11 cellular contexts compared by ENCODE assay signal in genomic region chr7:108097703-108098102, GRCh38. TPM values are rescaled to one million over a fixed set of nuclear protein-coding genes. Genes with fewer than 3 reads are reported as not detected.
DNase-seq lines count a peak whose midpoint lies in the region; ATAC-seq and TF ChIP-seq lines count a peak whose summit lies in the region.
"Had no signal": no experiment of that assay in that cellular context is flagged by ENCODE, and none has a peak within 500 bp of the region (broad histone marks: within the 10 kb centered on the region; RNA-seq: fewer than 3 reads in every experiment).

No MANE protein-coding gene starts in this region.

- H3K9me3 ChIP-seq in transverse colon (no peaks in the 10 kb centered on the region), gastroesophageal sphincter (no peaks in the 10 kb centered on the region)
- H3K9me3 ChIP-seq: BLaER1 had no signal

- H3K27ac ChIP-seq in transverse colon (no peak overlapping the region), gastroesophageal sphincter (no peak overlapping the region)
- H3K27ac ChIP-seq: BLaER1 had no signal

- no peak overlapping the region for H3K4me3 ChIP-seq in fibroblast of villous mesenchyme (ENCODE audit: low read depth, low read length)
- no peak overlapping the region for H3K4me3 ChIP-seq in transverse colon
- no peak overlapping the region for H3K4me3 ChIP-seq in gastroesophageal sphincter
- H3K4me3 ChIP-seq: BLaER1 had no signal

- peaks cover 5 to 23% (median 17%) of the 10 kb centered on the region in 4 donors for H3K4me1 ChIP-seq in transverse colon
- H3K4me1 ChIP-seq in gastroesophageal sphincter: peaks cover 4 to 56% (median 6%) of the 10 kb centered on the region in 3 donors

- intact Hi-C loops in activated CD8-positive, alpha-beta T cell treated with anti-CD3 and anti-CD28 coated beads for 36 hours (cut with micrococcal nuclease): no loop called here
- intact Hi-C loops in transverse colon (cut with DNase I; ENCODE audit: low total_unique reads): no loop called here

- TF ChIP-seq CTCF in activated CD8-positive, alpha-beta T cell treated with anti-CD3 and anti-CD28 coated beads for 36 hours (IDR thresholded peaks at IDR 0.05): peak; percentile 21
- TF ChIP-seq CTCF in fibroblast of villous mesenchyme (IDR thresholded peaks at IDR 0.05; ENCODE audit: insufficient read depth, low read depth, low read length): peak; percentile 44
- TF ChIP-seq CTCF in transverse colon (IDR thresholded peaks at IDR 0.05): peak; percentile 40 to 60 (median 57)
- peak in 2 of 4 experiments; percentile 26 to 39 for TF ChIP-seq CTCF in gastroesophageal sphincter (IDR thresholded peaks at IDR 0.05)

- TF ChIP-seq POLR2A in transverse colon (IDR thresholded peaks at IDR 0.05) (no peak), gastroesophageal sphincter (IDR thresholded peaks at IDR 0.05) (no peak)

- in situ Hi-C loops in transverse colon (cut with MboI; ENCODE audit: low pct_ligation_motif_present in 1 of 4, low pct_unique_long_range_greater_than_20kb in 1 of 4, low sequenced_read_pairs in 3 of 4): no loop called here

- TF ChIP-seq EP300 in transverse colon (IDR thresholded peaks at IDR 0.05; ENCODE audit: low read depth): no peak
- TF ChIP-seq EP300 in gastroesophageal sphincter (IDR thresholded peaks at IDR 0.05): no peak

- POLR2A ChIA-PET in activated CD8-positive, alpha-beta T cell treated with anti-CD3 and anti-CD28 coated beads for 36 hours (lab: Charles Lee): no interaction called here
- POLR2A ChIA-PET in activated CD8-positive, alpha-beta T cell treated with anti-CD3 and anti-CD28 coated beads, Interleukin-2, amount 10 ng/mL, durations not matched to agents 7 days and 5 days (lab: Charles Lee): no interaction called here

- H3K27ac Mint-ChIP-seq in activated CD8-positive, alpha-beta T cell treated with anti-CD3 and anti-CD28 coated beads for 36 hours: no peak overlapping the region
- no peak overlapping the region for H3K27ac Mint-ChIP-seq in activated CD8-positive, alpha-beta T cell treated with anti-CD3 and anti-CD28 coated beads, Interleukin-2, amount 10 ng/mL, durations not matched to agents 7 days and 5 days
- H3K27ac Mint-ChIP-seq: dendritic cell treated with granulocyte-macrophage colony-stimulating factor and Interleukin-4, amounts not matched to agents 40 ng/mL and 50 ng/mL, for 4 days had no signal

- H3K27me3 ChIP-seq in transverse colon (no peaks in the 10 kb centered on the region), gastroesophageal sphincter (no peaks in the 10 kb centered on the region)
- H3K27me3 ChIP-seq: BLaER1 had no signal

- no peaks in the 10 kb centered on the region for H3K9me3 Mint-ChIP-seq in activated CD8-positive, alpha-beta T cell treated with anti-CD3 and anti-CD28 coated beads for 36 hours
- H3K9me3 Mint-ChIP-seq in activated CD8-positive, alpha-beta T cell treated with anti-CD3 and anti-CD28 coated beads, Interleukin-2, amount 10 ng/mL, durations not matched to agents 7 days and 5 days (ENCODE audit: insufficient read depth): no peaks in the 10 kb centered on the region
- H3K9me3 Mint-ChIP-seq: dendritic cell treated with granulocyte-macrophage colony-stimulating factor and Interleukin-4, amounts not matched to agents 40 ng/mL and 50 ng/mL, for 4 days had no signal

- WGBS in transverse colon (ENCODE audit: low coverage in 1 of 2), 2 donors: 62 to 67% methylated on average over 5 to 7 of the region's 7 CpGs
- WGBS in gastroesophageal sphincter (ENCODE audit: low coverage in 1 of 2), 2 donors: 77 to 80% methylated on average over 6 of the region's 7 CpGs

- no peak overlapping the region for H3K4me3 Mint-ChIP-seq in activated CD8-positive, alpha-beta T cell treated with anti-CD3 and anti-CD28 coated beads for 36 hours
- no peak overlapping the region for H3K4me3 Mint-ChIP-seq in activated CD8-positive, alpha-beta T cell treated with anti-CD3 and anti-CD28 coated beads, Interleukin-2, amount 10 ng/mL, durations not matched to agents 7 days and 5 days
- H3K4me3 Mint-ChIP-seq: dendritic cell treated with granulocyte-macrophage colony-stimulating factor and Interleukin-4, amounts not matched to agents 40 ng/mL and 50 ng/mL, for 4 days had no signal

- no peaks in the 10 kb centered on the region for H3K36me3 Mint-ChIP-seq in activated CD8-positive, alpha-beta T cell treated with anti-CD3 and anti-CD28 coated beads for 36 hours (ENCODE audit: low read depth)
- no peaks in the 10 kb centered on the region for H3K36me3 Mint-ChIP-seq in activated CD8-positive, alpha-beta T cell treated with anti-CD3 and anti-CD28 coated beads, Interleukin-2, amount 10 ng/mL, durations not matched to agents 7 days and 5 days (ENCODE audit: low read depth)

- H3K4me1 Mint-ChIP-seq in activated CD8-positive, alpha-beta T cell treated with anti-CD3 and anti-CD28 coated beads for 36 hours (ENCODE audit: low read depth): no peaks in the 10 kb centered on the region
- H3K4me1 Mint-ChIP-seq in activated CD8-positive, alpha-beta T cell treated with anti-CD3 and anti-CD28 coated beads, Interleukin-2, amount 10 ng/mL, durations not matched to agents 7 days and 5 days (ENCODE audit: low read depth): no peaks in the 10 kb centered on the region

- H3K36me3 ChIP-seq in transverse colon (no peaks in the 10 kb centered on the region), gastroesophageal sphincter (no peaks in the 10 kb centered on the region)
- H3K36me3 ChIP-seq: BLaER1 had no signal

- ATAC-seq in activated CD8-positive, alpha-beta T cell treated with anti-CD3 and anti-CD28 coated beads for 36 hours: no peak
- ATAC-seq in activated CD8-positive, alpha-beta T cell treated with anti-CD3 and anti-CD28 coated beads, Interleukin-2, amount 10 ng/mL, durations not matched to agents 7 days and 5 days: no peak
- ATAC-seq in HG03175 (IDR thresholded peaks at IDR 0.05; ENCODE audit: unreplicated experiment) (no peak), gastroesophageal sphincter (no peak), GM19455 (IDR thresholded peaks at IDR 0.05; ENCODE audit: unreplicated experiment) (no peak)

- H3K27me3 Mint-ChIP-seq in activated CD8-positive, alpha-beta T cell treated with anti-CD3 and anti-CD28 coated beads for 36 hours: peaks cover 5% of the 10 kb centered on the region
- peaks cover 16% of the 10 kb centered on the region for H3K27me3 Mint-ChIP-seq in activated CD8-positive, alpha-beta T cell treated with anti-CD3 and anti-CD28 coated beads, Interleukin-2, amount 10 ng/mL, durations not matched to agents 7 days and 5 days (ENCODE audit: low read depth)

- CTCF ChIA-PET in activated CD8-positive, alpha-beta T cell treated with anti-CD3 and anti-CD28 coated beads for 36 hours (lab: Charles Lee): no interaction called here
- CTCF ChIA-PET in activated CD8-positive, alpha-beta T cell treated with anti-CD3 and anti-CD28 coated beads, Interleukin-2, amount 10 ng/mL, durations not matched to agents 7 days and 5 days (lab: Charles Lee): interaction anchor here (1.3 kb wide), 1 partner anchor 8 kb away, joined by 5 read pairs; no protein-coding TSS in a partner anchor

- no peak for DNase-seq in activated CD8-positive, alpha-beta T cell treated with anti-CD3 and anti-CD28 coated beads for 36 hours
- DNase-seq in activated CD8-positive, alpha-beta T cell treated with anti-CD3 and anti-CD28 coated beads, Interleukin-2, amount 10 ng/mL, durations not matched to agents 7 days and 5 days: no peak
- peak; percentile 41 for DNase-seq in RPMI7951 (ENCODE audit: low read depth)
- DNase-seq in fibroblast of villous mesenchyme (ENCODE audit: low read depth): no peak
- DNase-seq in transverse colon: no peak
- DNase-seq: activated CD4-positive, alpha-beta T cell treated with anti-CD3 and anti-CD28 coated beads, Interleukin-2, amount 50 U/mL, for 1 hour had no signal

RNA-seq across cellular contexts. Expression of gene LAMB4, which starts 32.5 kb away (rescaled TPM):
- total RNA-seq in activated CD8-positive, alpha-beta T cell treated with anti-CD3 and anti-CD28 coated beads for 36 hours: not detected
- total RNA-seq in activated CD8-positive, alpha-beta T cell treated with anti-CD3 and anti-CD28 coated beads, Interleukin-2, amount 10 ng/mL, durations not matched to agents 7 days and 5 days: not detected
- 0.10 and 0.24 TPM in 2 replicates for total RNA-seq in RPMI7951 (2014; rRNA removed; shearing (Covaris generic))
- total RNA-seq in fibroblast of villous mesenchyme (under 0.01 and 0.64 TPM in 2 replicates), transverse colon (not detected), gastroesophageal sphincter (under 1 TPM in 2 of 4 donors, not detected in 2; 0.23 to 0.82 TPM)
